In the genomic region with DNA sequence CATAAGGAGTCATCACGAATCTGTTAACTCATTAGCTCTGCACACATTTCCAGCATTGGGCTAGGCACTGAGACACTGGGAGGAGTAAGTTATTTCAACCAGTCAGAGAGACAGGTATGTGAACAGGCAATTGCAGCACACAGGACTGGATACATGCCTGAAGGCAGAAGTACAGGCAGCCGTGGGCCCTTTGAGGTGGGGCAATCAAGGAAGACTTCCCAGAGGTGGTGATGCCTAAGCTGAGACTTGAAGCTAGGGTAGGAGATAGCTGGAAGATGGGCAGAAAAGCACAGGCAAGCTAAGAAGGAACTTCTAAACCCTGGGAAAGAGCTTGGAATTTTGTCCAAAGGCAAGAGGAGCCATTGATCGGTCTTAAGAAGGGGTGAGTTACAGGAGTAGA, we compare ENCODE assay signal across 20 cellular contexts.
DNase-seq lines count a peak whose midpoint lies in the region; ATAC-seq, FAIRE-seq and TF ChIP-seq lines count a peak whose summit lies in the region.
"Had no signal": no experiment of that assay in that cellular context is flagged by ENCODE, and none has a peak within 500 bp of the region (broad histone marks: within the 10 kb centered on the region; RNA-seq: fewer than 3 reads in every experiment).

No MANE protein-coding gene starts in this region.

- H3K36me3 Mint-ChIP-seq in osteocyte (ENCODE audit: unreplicated experiment): no peaks in the 10 kb centered on the region
- no peaks in the 10 kb centered on the region for H3K36me3 Mint-ChIP-seq in Calu3 (ENCODE audit: insufficient read depth, unreplicated experiment)
- H3K36me3 Mint-ChIP-seq: CD8-positive, alpha-beta memory T cell had no signal

- no peak for FAIRE-seq in K562 (lab: Jason Lieb, UNC)
- no peak for FAIRE-seq in RCC 7860 (lab: Jason Lieb, UNC)
- FAIRE-seq: GM12878, GM19239, H1 had no signal

- H3K9ac ChIP-seq in K562 (ENCODE audit: insufficient read depth in 1 of 2, low read depth in 2 of 2, low read length in 2 of 2): no peak overlapping the region
- H3K9ac ChIP-seq: BLaER1, GM23248 had no signal

- no peaks in the 10 kb centered on the region for H3K9me1 ChIP-seq in K562 (ENCODE audit: control insufficient read depth, insufficient read depth, low read length)

- H2AFZ ChIP-seq in K562 (ENCODE audit: low read depth, low read length): no peak overlapping the region
- H2AFZ ChIP-seq: GM23248 had no signal

- TF ChIP-seq POLR2A in K562 (conservative IDR thresholded peaks at IDR 0.05): no peak

- H3K4me3 ChIP-seq in K562: no peak overlapping the region
- H3K4me3 ChIP-seq: BLaER1, GM12878, GM23248 had no signal

- CTCF ChIA-PET in K562 (lab: Yijun Ruan, JAX; ENCODE audit: low intra/inter-chr PET ratio): no interaction called here
- CTCF ChIA-PET in Calu3 (lab: Charles Lee): interaction anchor here (0.5 kb wide), 1 partner anchor 1274 kb away, joined by 11 read pairs; no protein-coding TSS in a partner anchor

- WGBS in K562 (ENCODE audit: insufficient coverage, low coverage, missing lambda C conversion rate): 0% methylated on average over 3 of the region's 3 CpGs

- no peak for TF ChIP-seq CTCF in K562 (IDR thresholded peaks at IDR 0.05 in 2 of 3, conservative IDR thresholded peaks at IDR 0.05 in 1 of 3; ENCODE audit: insufficient read depth in 2 of 3, low read depth in 1 of 3, low read length in 3 of 3)
- TF ChIP-seq CTCF in osteocyte (IDR thresholded peaks at IDR 0.05): no peak
- no peak for TF ChIP-seq CTCF in Calu3 (IDR thresholded peaks at IDR 0.05; ENCODE audit: unreplicated experiment)

- H3K9me3 ChIP-seq in K562 (replicated peaks; ENCODE audit: control insufficient read depth, insufficient read depth, low read depth, low read length): no peaks in the 10 kb centered on the region
- H3K9me3 ChIP-seq: BLaER1 had no signal

- POLR2A ChIA-PET in K562 (lab: Yijun Ruan, JAX): interaction anchor here (0.6 kb wide), 1 partner anchor 444 kb away, joined by 3 read pairs; no protein-coding TSS in a partner anchor

- no peak overlapping the region for H3K4me3 Mint-ChIP-seq in osteocyte (ENCODE audit: unreplicated experiment)
- H3K4me3 Mint-ChIP-seq in Calu3 (ENCODE audit: low read depth, unreplicated experiment): no peak overlapping the region
- H3K4me3 Mint-ChIP-seq: B cell; CD4-positive, alpha-beta T cell; CD8-positive, alpha-beta memory T cell; H9 had no signal

- TF ChIP-seq RAD21 in K562 (CRISPR knock-in tag; conservative IDR thresholded peaks at IDR 0.05 in 1 of 2, IDR thresholded peaks at IDR 0.05 in 1 of 2): no peak

- no peak overlapping the region for H3K4me2 ChIP-seq in K562 (ENCODE audit: insufficient read depth, low read length)
- H3K4me2 ChIP-seq: BLaER1 had no signal

- H3K27me3 ChIP-seq in K562 (ENCODE audit: control insufficient read depth in 2 of 2, insufficient read depth in 2 of 2, low read length in 2 of 2): peaks cover 0 to 15% of the 10 kb centered on the region in 2 experiments; a peak in 3 of 5 replicates
- H3K27me3 ChIP-seq: BLaER1 had no signal

- no peaks in the 10 kb centered on the region for H4K20me1 ChIP-seq in K562 (replicated peaks; ENCODE audit: control insufficient read depth, insufficient read depth, low read length)
- H4K20me1 ChIP-seq: BLaER1 had no signal

- in situ Hi-C loops in K562 (cut with MboI): no loop called here

- intact Hi-C loops in K562 (cut with micrococcal nuclease): no loop called here
- intact Hi-C loops in Calu3 (cut with micrococcal nuclease; ENCODE audit: unreplicated experiment): no loop called here

- H3K27ac Mint-ChIP-seq in osteocyte (ENCODE audit: unreplicated experiment) (no peak overlapping the region), Calu3 (ENCODE audit: unreplicated experiment) (no peak overlapping the region)
- H3K27ac Mint-ChIP-seq: B cell; CD4-positive, alpha-beta T cell; CD8-positive, alpha-beta memory T cell; H9 had no signal

- DNase-seq in K562 (ENCODE audit: extremely low read depth in 1 of 4, low spot score in 3 of 4) (no peak), kidney tubule cell (ENCODE audit: low spot score) (peak; percentile 41), osteocyte (ENCODE audit: extremely low spot score, unreplicated experiment) (peak; percentile 53), Calu3 (no peak), left lobe of liver (ENCODE audit: low spot score) (no peak), RCC 7860 (ENCODE audit: low spot score) (no peak)
- DNase-seq: CD4-positive, alpha-beta T cell; CD8-positive, alpha-beta memory T cell; DMS53; DND-41; GDM1; GM23248; H9 had no signal

- no peaks in the 10 kb centered on the region for H3K36me3 ChIP-seq in K562 (ENCODE audit: control insufficient read depth, insufficient read depth, low read length)
- H3K36me3 ChIP-seq: BLaER1 had no signal

- no peaks in the 10 kb centered on the region for H3K9me3 Mint-ChIP-seq in osteocyte (ENCODE audit: unreplicated experiment)
- H3K9me3 Mint-ChIP-seq in Calu3 (ENCODE audit: low read depth, unreplicated experiment): no peaks in the 10 kb centered on the region
- H3K9me3 Mint-ChIP-seq: CD4-positive, alpha-beta T cell; H9 had no signal

- ATAC-seq in K562 (no peak), left lobe of liver (no peak)
- ATAC-seq: GM12878, HCT116 had no signal

- BruUV-seq in K562 (replicated peaks; lab: Mats Ljungman, UMichigan): no TSS peak
- BruUV-seq in Calu3 (replicated peaks; lab: Mats Ljungman, UMichigan): no TSS peak

- H3K27me3 Mint-ChIP-seq in osteocyte (ENCODE audit: unreplicated experiment) (no peaks in the 10 kb centered on the region), Calu3 (ENCODE audit: unreplicated experiment) (peaks cover 15% of the 10 kb centered on the region)
- H3K27me3 Mint-ChIP-seq: B cell had no signal

- H3K4me1 ChIP-seq in K562 (replicated peaks in 1 of 2; ENCODE audit: control insufficient read depth in 2 of 2, insufficient read depth in 2 of 2, low read length in 2 of 2): no peaks in the 10 kb centered on the region
- H3K4me1 ChIP-seq: BLaER1 had no signal

- TF ChIP-seq EP300 in K562 (IDR thresholded peaks at IDR 0.05; ENCODE audit: low read length): no peak

- H3K79me2 ChIP-seq in K562 (ENCODE audit: control insufficient read depth, insufficient read depth, low read length): no peaks in the 10 kb centered on the region

- H3K4me1 Mint-ChIP-seq in osteocyte (ENCODE audit: unreplicated experiment) (no peaks in the 10 kb centered on the region), Calu3 (ENCODE audit: low read depth, unreplicated experiment) (no peaks in the 10 kb centered on the region)
- H3K4me1 Mint-ChIP-seq: B cell; CD8-positive, alpha-beta memory T cell had no signal

- H3K27ac ChIP-seq in K562 (ENCODE audit: extremely low read depth, low read depth, low read length): no peak overlapping the region
- H3K27ac ChIP-seq: BLaER1, C4-2B, GM23248 had no signal

TF ChIP-seq in K562, 482 proteins besides CTCF, POLR2A, EP300 and RAD21:
- TF ChIP-seq RHOXF2B (CRISPR knock-in tag; conservative IDR thresholded peaks at IDR 0.05) (no peak), KAT2B (IDR thresholded peaks at IDR 0.05; ENCODE audit: low read depth, low read length) (no peak), ZFP36 (IDR thresholded peaks at IDR 0.05; ENCODE audit: low read depth, low read length, partially characterized antibody) (peak; percentile 78), ZNF780A (CRISPR knock-in tag; IDR thresholded peaks at IDR 0.05) (no peak)
TF ChIP-seq in K562: peak in this region for 1.

Comparison
In these comparisons a context has a peak if more than half of its experiments do, and no peak if none do; other contexts are left out.
1. DNase-seq: peak in kidney tubule cell (single experiment) and osteocyte (single experiment); none in K562 (0 of 4), Calu3 (single experiment), left lobe of liver (single experiment) and RCC 7860 (single experiment).